In genomic region chr19:12180377-12180776, GRCh38 we compare ENCODE assay signal across 29 cellular contexts.
"Had no signal": no experiment of that assay in that cellular context is flagged by ENCODE, and none has a peak within 500 bp of the region (broad histone marks: within the 10 kb centered on the region; RNA-seq: fewer than 3 reads in every experiment).

No MANE protein-coding gene starts in this region.

- H3K4me2 ChIP-seq: neural progenitor cell had no signal

- H3K9ac ChIP-seq: neural progenitor cell, parathyroid adenoma had no signal

- FAIRE-seq: endothelial cell of umbilical vein, small intestine had no signal

- H3K27me3 Mint-ChIP-seq: dendritic cell treated with granulocyte-macrophage colony-stimulating factor and Interleukin-4, amounts not matched to agents 40 ng/mL and 50 ng/mL, for 4 days; progenitor cell of endocrine pancreas; stimulated activated naive CD8-positive, alpha-beta T cell treated with anti-CD3 and anti-CD28 coated beads, Interleukin-15, amount 100 ng/mL, for 72 hours had no signal

- H3K4me1 ChIP-seq: colonic mucosa, esophagus squamous epithelium, heart right ventricle, left ventricle myocardium inferior, lower lobe of right lung, neural progenitor cell, parathyroid adenoma, right lobe of liver, suprapubic skin, transverse colon, upper lobe of right lung, uterus had no signal

- H3K4me3 Mint-ChIP-seq: dendritic cell treated with granulocyte-macrophage colony-stimulating factor and Interleukin-4, amounts not matched to agents 40 ng/mL and 50 ng/mL, for 4 days; nephron; neural progenitor cell; stimulated activated naive CD8-positive, alpha-beta T cell treated with anti-CD3 and anti-CD28 coated beads, Interleukin-15, amount 100 ng/mL, for 72 hours had no signal

- H3K27ac ChIP-seq: colonic mucosa, esophagus squamous epithelium, heart right ventricle, left ventricle myocardium inferior, lower lobe of right lung, neural progenitor cell, parathyroid adenoma, right lobe of liver, suprapubic skin, transverse colon, upper lobe of right lung, uterus had no signal

- H3K4me3 ChIP-seq: colonic mucosa, esophagus squamous epithelium, heart right ventricle, left ventricle myocardium inferior, lower lobe of right lung, neural progenitor cell, right lobe of liver, suprapubic skin, transverse colon, upper lobe of right lung, uterus had no signal

- H3K27ac Mint-ChIP-seq: dendritic cell treated with granulocyte-macrophage colony-stimulating factor and Interleukin-4, amounts not matched to agents 40 ng/mL and 50 ng/mL, for 4 days; nephron; neural progenitor cell; progenitor cell of endocrine pancreas; stimulated activated naive CD8-positive, alpha-beta T cell treated with anti-CD3 and anti-CD28 coated beads, Interleukin-15, amount 100 ng/mL, for 72 hours had no signal

- ATAC-seq: heart right ventricle; left colon; lower lobe of right lung; right lobe of liver; stimulated activated naive CD8-positive, alpha-beta T cell treated with anti-CD3 and anti-CD28 coated beads, Interleukin-15, amount 100 ng/mL, for 72 hours; upper lobe of right lung had no signal

- H3K27me3 ChIP-seq: colonic mucosa, esophagus squamous epithelium, heart right ventricle, neural progenitor cell, right lobe of liver, suprapubic skin, transverse colon, upper lobe of right lung, uterus had no signal

- DNase-seq: colonic mucosa; effector CD8-positive, alpha-beta T cell; erythroblast; esophagus squamous epithelium; foreskin melanocyte; glutamatergic neuron; heart right ventricle; hippocampal formation; islet precursor cell; kidney glomerular epithelial cell; left colon; left ventricle myocardium inferior; lower lobe of right lung; right lobe of liver; small intestine; stimulated activated CD4-positive, alpha-beta T cell treated with anti-CD3 and anti-CD28 coated beads, Interleukin-15, amount 100 ng/mL, for 24 hours; stimulated activated CD4-positive, alpha-beta T cell treated with anti-CD3 and anti-CD28 coated beads, Interleukin-2, amount 100 ng/mL, for 48 hours; stimulated activated naive CD4-positive, alpha-beta T cell; stimulated activated naive CD8-positive, alpha-beta T cell treated with anti-CD3 and anti-CD28 coated beads, Interleukin-15, amount 100 ng/mL, for 72 hours; transverse colon; uterus had no signal

- H2AFZ ChIP-seq: neural progenitor cell, parathyroid adenoma had no signal

- H3K9me3 ChIP-seq: colonic mucosa had no signal

- H3K36me3 ChIP-seq: colonic mucosa, neural progenitor cell, uterus had no signal

- H3K4me1 Mint-ChIP-seq: nephron, neural progenitor cell had no signal
